Comparison of ENCODE assay signal across 29 cellular contexts in genomic region chr9:22986556-22986955, GRCh38.
A peak's percentile ranks its signal among the peaks of the same experiment; 100 is the strongest.
DNase-seq lines count a peak whose midpoint lies in the region; ATAC-seq and TF ChIP-seq lines count a peak whose summit lies in the region.
"Had no signal": no experiment of that assay in that cellular context is flagged by ENCODE, and none has a peak within 500 bp of the region (broad histone marks: within the 10 kb centered on the region; RNA-seq: fewer than 3 reads in every experiment).

No MANE protein-coding gene starts in this region.

- no peaks in the 10 kb centered on the region for H3K27me3 ChIP-seq in brain microvascular endothelial cell (replicated peaks)
- H3K27me3 ChIP-seq in neural progenitor cell = no peaks in the 10 kb centered on the region
- H3K27me3 ChIP-seq: colonic mucosa, uterus had no signal

- H3K4me1 ChIP-seq in neural progenitor cell = no peaks in the 10 kb centered on the region
- H3K4me1 ChIP-seq: colonic mucosa, uterus had no signal

- no peak overlapping the region for H3K9ac ChIP-seq in neural progenitor cell

- H3K9me3 Mint-ChIP-seq in neural progenitor cell = no peaks in the 10 kb centered on the region
- H3K9me3 Mint-ChIP-seq in activated CD4-positive, alpha-beta memory T cell treated with anti-CD3 and anti-CD28 coated beads for 36 hours = peaks cover 30% of the 10 kb centered on the region

- H2AFZ ChIP-seq in neural progenitor cell (replicated peaks) = no peak overlapping the region

- DNase-seq in ELR (ENCODE audit: low read depth) (peak; percentile 3), LNCaP clone FGC (ENCODE audit: low read depth) (no peak), brain microvascular endothelial cell (no peak), neural progenitor cell (ENCODE audit: low spot score) (peak; percentile 4)
- no peak for DNase-seq in activated CD4-positive, alpha-beta memory T cell treated with anti-CD3 and anti-CD28 coated beads for 36 hours
- DNase-seq: activated CD4-positive, alpha-beta T cell treated with anti-CD3 and anti-CD28 coated beads, Interleukin-2, amount 50 U/mL, for 1 hour; activated CD4-positive, CD25-positive, alpha-beta regulatory T cell; activated CD8-positive, alpha-beta memory T cell treated with anti-CD3 and anti-CD28 coated beads, Interleukin-2, amount 10 ng/mL, durations not matched to agents 7 days and 5 days; activated gamma-delta T cell treated with Interleukin-2 at 50 U/mL for 16 hours; activated naive CD8-positive, alpha-beta T cell treated with anti-CD3 and anti-CD28 coated beads, Interleukin-2, amount 10 ng/mL, durations not matched to agents 7 days and 5 days; activated T-cell treated with anti-CD3 and anti-CD28 coated beads, Interleukin-2, amount 50 U/mL, for 4 hours; aorta; colonic mucosa; DMS79; effector CD4-positive, alpha-beta T cell; GDM1; NCI-H1694; NCI-H510A; stimulated activated CD4-positive, alpha-beta T cell treated with anti-CD3 and anti-CD28 coated beads, Interleukin-2, amount 100 ng/mL, for 48 hours; stimulated activated naive CD8-positive, alpha-beta T cell treated with anti-CD3 and anti-CD28 coated beads, Interleukin-15, amount 100 ng/mL, for 72 hours; T1000; uterus had no signal

- H3K79me2 ChIP-seq in neural progenitor cell (ENCODE audit: low read depth) = no peaks in the 10 kb centered on the region

- H3K27ac ChIP-seq in brain microvascular endothelial cell (no peak overlapping the region), neural progenitor cell (no peak overlapping the region)
- H3K27ac ChIP-seq: colonic mucosa, epithelial cell of prostate, uterus had no signal

- no peaks in the 10 kb centered on the region for H3K27me3 Mint-ChIP-seq in neural progenitor cell (ENCODE audit: insufficient read depth, low read depth)
- H3K27me3 Mint-ChIP-seq in activated CD4-positive, alpha-beta memory T cell treated with anti-CD3 and anti-CD28 coated beads for 36 hours = no peaks in the 10 kb centered on the region
- H3K27me3 Mint-ChIP-seq: activated CD8-positive, alpha-beta memory T cell treated with anti-CD3 and anti-CD28 coated beads, Interleukin-2, amount 10 ng/mL, durations not matched to agents 7 days and 5 days; activated naive CD8-positive, alpha-beta T cell treated with anti-CD3 and anti-CD28 coated beads, Interleukin-2, amount 10 ng/mL, durations not matched to agents 7 days and 5 days; IgD-negative memory B cell; stimulated activated naive CD8-positive, alpha-beta T cell treated with anti-CD3 and anti-CD28 coated beads, Interleukin-15, amount 100 ng/mL, for 72 hours had no signal

- ATAC-seq in GM18505 (IDR thresholded peaks at IDR 0.05; ENCODE audit: unreplicated experiment) (no peak), HG02623 (IDR thresholded peaks at IDR 0.05; ENCODE audit: unreplicated experiment) (no peak)
- ATAC-seq: activated CD8-positive, alpha-beta memory T cell treated with anti-CD3 and anti-CD28 coated beads, Interleukin-2, amount 10 ng/mL, durations not matched to agents 7 days and 5 days; activated T-cell treated with anti-CD3 and anti-CD28 coated beads, Interleukin-2, amount 50 U/mL, for 4 hours; left lobe of liver; Panc1; sciatic nerve; stimulated activated naive CD8-positive, alpha-beta T cell treated with anti-CD3 and anti-CD28 coated beads, Interleukin-15, amount 100 ng/mL, for 72 hours had no signal

- in situ Hi-C loops in brain microvascular endothelial cell (cut with HindIII; ENCODE audit: low pct_ligation_motif_present, low sequenced_read_pairs) = no loop called here

- H3K4me1 Mint-ChIP-seq in neural progenitor cell = no peaks in the 10 kb centered on the region
- no peaks in the 10 kb centered on the region for H3K4me1 Mint-ChIP-seq in activated CD4-positive, alpha-beta memory T cell treated with anti-CD3 and anti-CD28 coated beads for 36 hours (ENCODE audit: low read depth)
- H3K4me1 Mint-ChIP-seq: activated CD8-positive, alpha-beta memory T cell treated with anti-CD3 and anti-CD28 coated beads, Interleukin-2, amount 10 ng/mL, durations not matched to agents 7 days and 5 days; activated naive CD8-positive, alpha-beta T cell treated with anti-CD3 and anti-CD28 coated beads, Interleukin-2, amount 10 ng/mL, durations not matched to agents 7 days and 5 days; stimulated activated naive CD8-positive, alpha-beta T cell treated with anti-CD3 and anti-CD28 coated beads, Interleukin-15, amount 100 ng/mL, for 72 hours had no signal

- H3K4me3 ChIP-seq in LNCaP clone FGC (ENCODE audit: low read depth, low read length) (no peak overlapping the region), brain microvascular endothelial cell (ENCODE audit: low read depth, low read length) (no peak overlapping the region), neural progenitor cell (no peak overlapping the region)
- H3K4me3 ChIP-seq: colonic mucosa, uterus had no signal

- no peak for TF ChIP-seq POLR2A in GM18505 (IDR thresholded peaks at IDR 0.05; ENCODE audit: borderline replicate concordance, extremely low read depth, insufficient read depth, insufficient read length)

- no peak overlapping the region for H3K27ac Mint-ChIP-seq in neural progenitor cell
- no peak overlapping the region for H3K27ac Mint-ChIP-seq in activated CD4-positive, alpha-beta memory T cell treated with anti-CD3 and anti-CD28 coated beads for 36 hours
- H3K27ac Mint-ChIP-seq: activated CD8-positive, alpha-beta memory T cell treated with anti-CD3 and anti-CD28 coated beads, Interleukin-2, amount 10 ng/mL, durations not matched to agents 7 days and 5 days; activated naive CD8-positive, alpha-beta T cell treated with anti-CD3 and anti-CD28 coated beads, Interleukin-2, amount 10 ng/mL, durations not matched to agents 7 days and 5 days; IgD-negative memory B cell; stimulated activated naive CD8-positive, alpha-beta T cell treated with anti-CD3 and anti-CD28 coated beads, Interleukin-15, amount 100 ng/mL, for 72 hours had no signal

- no peaks in the 10 kb centered on the region for H4K20me1 ChIP-seq in neural progenitor cell (ENCODE audit: low read depth)

- POLR2A ChIA-PET in activated CD4-positive, alpha-beta memory T cell treated with anti-CD3 and anti-CD28 coated beads for 36 hours (lab: Charles Lee) = no interaction called here

- no peak overlapping the region for H3K4me2 ChIP-seq in neural progenitor cell

- H3K36me3 Mint-ChIP-seq in neural progenitor cell = no peaks in the 10 kb centered on the region
- no peaks in the 10 kb centered on the region for H3K36me3 Mint-ChIP-seq in activated CD4-positive, alpha-beta memory T cell treated with anti-CD3 and anti-CD28 coated beads for 36 hours
- H3K36me3 Mint-ChIP-seq: activated CD8-positive, alpha-beta memory T cell treated with anti-CD3 and anti-CD28 coated beads, Interleukin-2, amount 10 ng/mL, durations not matched to agents 7 days and 5 days; activated naive CD8-positive, alpha-beta T cell treated with anti-CD3 and anti-CD28 coated beads, Interleukin-2, amount 10 ng/mL, durations not matched to agents 7 days and 5 days; IgD-negative memory B cell had no signal

- intact Hi-C loops in activated CD4-positive, alpha-beta memory T cell treated with anti-CD3 and anti-CD28 coated beads for 36 hours (cut with micrococcal nuclease) = no loop called here

- no peaks in the 10 kb centered on the region for H3K36me3 ChIP-seq in brain microvascular endothelial cell (replicated peaks)
- no peaks in the 10 kb centered on the region for H3K36me3 ChIP-seq in neural progenitor cell
- H3K36me3 ChIP-seq: colonic mucosa, uterus had no signal

- TF ChIP-seq CTCF in LNCaP clone FGC (IDR thresholded peaks at IDR 0.05; ENCODE audit: control insufficient read depth, extremely low read depth, insufficient read depth) (peak; percentile 25; the same call in 1 of the 2 replicates), brain microvascular endothelial cell (IDR thresholded peaks at IDR 0.05; ENCODE audit: low read depth, low read length, missing control alignments) (peak; percentile 34), neural progenitor cell (IDR thresholded peaks at IDR 0.05) (peak; percentile 30)

- CTCF ChIA-PET in activated CD4-positive, alpha-beta memory T cell treated with anti-CD3 and anti-CD28 coated beads for 36 hours (lab: Charles Lee) = no interaction called here

- H3F3A ChIP-seq in neural progenitor cell (ENCODE audit: low read depth) = no peaks in the 10 kb centered on the region

- no peaks in the 10 kb centered on the region for H3K9me3 ChIP-seq in neural progenitor cell (ENCODE audit: low read depth)
- H3K9me3 ChIP-seq: colonic mucosa, uterus had no signal

- H3K4me3 Mint-ChIP-seq in neural progenitor cell = no peak overlapping the region
- no peak overlapping the region for H3K4me3 Mint-ChIP-seq in activated CD4-positive, alpha-beta memory T cell treated with anti-CD3 and anti-CD28 coated beads for 36 hours
- H3K4me3 Mint-ChIP-seq: activated CD8-positive, alpha-beta memory T cell treated with anti-CD3 and anti-CD28 coated beads, Interleukin-2, amount 10 ng/mL, durations not matched to agents 7 days and 5 days; activated naive CD8-positive, alpha-beta T cell treated with anti-CD3 and anti-CD28 coated beads, Interleukin-2, amount 10 ng/mL, durations not matched to agents 7 days and 5 days; activated T-cell treated with anti-CD3 and anti-CD28 coated beads, Interleukin-2, amount 50 U/mL, for 4 hours; stimulated activated naive CD8-positive, alpha-beta T cell treated with anti-CD3 and anti-CD28 coated beads, Interleukin-15, amount 100 ng/mL, for 72 hours had no signal

Comparison
In these comparisons a context has a peak if more than half of its experiments do, and no peak if none do; other contexts are left out.
1. DNase-seq: peak in ELR (single experiment) and neural progenitor cell (single experiment); none in LNCaP clone FGC (single experiment), brain microvascular endothelial cell (single experiment) and activated CD4-positive, alpha-beta memory T cell treated with anti-CD3 and anti-CD28 coated beads for 36 hours (single experiment).
2. Peak in every context shown above with its lines, with median percentiles within 50 percentile points of each other: CTCF ChIP-seq.